In the genomic region with DNA sequence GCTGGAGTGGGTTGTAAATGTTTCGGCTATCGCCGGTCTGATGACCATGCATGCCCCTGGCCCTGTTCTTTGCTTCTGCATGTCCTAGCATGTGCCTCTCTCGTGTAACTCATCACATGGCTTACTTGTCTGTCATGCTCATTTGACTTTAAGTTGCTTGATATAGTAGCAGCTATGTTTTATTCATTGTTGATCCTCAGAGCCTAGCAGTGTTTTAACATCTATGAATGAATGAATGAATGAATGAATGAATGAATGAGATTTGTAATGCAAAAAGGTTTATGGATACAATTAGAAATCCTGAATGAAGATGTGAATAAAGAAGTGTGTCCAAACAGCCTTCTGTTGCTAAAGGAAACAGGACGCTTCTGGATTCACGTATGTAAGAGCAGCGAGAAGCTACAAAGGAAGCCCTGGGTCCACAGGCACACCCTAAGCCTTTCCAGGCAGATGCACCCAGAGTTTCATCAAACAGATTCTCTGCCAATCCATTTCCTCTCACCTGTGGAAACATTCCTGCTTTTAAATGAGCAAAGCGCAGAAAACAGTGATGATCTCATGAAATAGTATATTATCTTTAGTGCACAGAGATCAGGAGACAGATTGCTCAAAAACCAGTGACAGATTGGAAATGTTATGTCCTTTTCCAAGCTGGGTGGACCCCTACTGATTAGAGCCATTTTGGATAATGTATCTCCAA, we compare ENCODE assay signal across 9 cellular contexts. TPM values are rescaled to one million over a fixed set of nuclear protein-coding genes. Genes with fewer than 3 reads are reported as not detected.
DNase-seq lines count a peak whose midpoint lies in the region; ATAC-seq, FAIRE-seq and TF ChIP-seq lines count a peak whose summit lies in the region.
"Had no signal": no experiment of that assay in that cellular context is flagged by ENCODE, and none has a peak within 500 bp of the region (broad histone marks: within the 10 kb centered on the region; RNA-seq: fewer than 3 reads in every experiment).

No MANE protein-coding gene starts in this region.

- peaks cover 0 to 5% (median 1%) of the 10 kb centered on the region in 3 donors for H3K27me3 Mint-ChIP-seq in CD14-positive monocyte (ENCODE audit: low read depth in 3 of 3)
- H3K27me3 Mint-ChIP-seq in nephron progenitor cell (ENCODE audit: low read depth, poor library complexity) = no peaks in the 10 kb centered on the region

- H3F3A ChIP-seq in MM.1S (ENCODE audit: insufficient read depth, low read length) = peaks cover 22% of the 10 kb centered on the region

- H3K9ac ChIP-seq in MM.1S (ENCODE audit: low read length) (no peak overlapping the region; the same call in 1 of the 2 replicates), colonic mucosa (ENCODE audit: low read depth in 2 of 2, low read length in 2 of 2) (no peak overlapping the region)

- H3K27ac ChIP-seq in MM.1S (ENCODE audit: low read length) (peak overlapping the region; percentile 97; the same call in 1 of the 2 replicates), colonic mucosa (peak overlapping the region; percentile 82)

- H3K36me3 ChIP-seq in MM.1S (replicated peaks; ENCODE audit: insufficient read depth, low read length) (no peaks in the 10 kb centered on the region), colonic mucosa (no peaks in the 10 kb centered on the region)

- H3K27ac Mint-ChIP-seq in CD14-positive monocyte (peak overlapping the region; percentile 98 to 100 (median 100)), nephron progenitor cell (peak overlapping the region; percentile 100)

- TF ChIP-seq CTCF in CD14-positive monocyte (IDR thresholded peaks at IDR 0.05) = no peak
- TF ChIP-seq CTCF in MM.1S (IDR thresholded peaks at IDR 0.05; ENCODE audit: low read length) = no peak
- no peak for TF ChIP-seq CTCF in colonic mucosa (IDR thresholded peaks at IDR 0.05)
- no peak for TF ChIP-seq CTCF in nephron progenitor cell (IDR thresholded peaks at IDR 0.05)

- H3K9me3 Mint-ChIP-seq in CD14-positive monocyte (no peaks in the 10 kb centered on the region), nephron progenitor cell (peaks cover 2% of the 10 kb centered on the region)

- no peaks in the 10 kb centered on the region for H3K27me3 ChIP-seq in MM.1S (replicated peaks; ENCODE audit: insufficient read depth, low read length)
- no peaks in the 10 kb centered on the region for H3K27me3 ChIP-seq in colonic mucosa

- H3K4me1 Mint-ChIP-seq in CD14-positive monocyte (peaks cover 68% of the 10 kb centered on the region), nephron progenitor cell (peaks cover 56% of the 10 kb centered on the region)

- H3K4me3 Mint-ChIP-seq in CD14-positive monocyte (peak overlapping the region; percentile 11 to 57), nephron progenitor cell (peak overlapping the region; percentile 82)

- H3K4me3 ChIP-seq in MM.1S (ENCODE audit: low read length) = no peak overlapping the region
- H3K4me3 ChIP-seq in colonic mucosa = no peak overlapping the region

- H3K36me3 Mint-ChIP-seq in CD14-positive monocyte (peaks cover 0 to 2% of the 10 kb centered on the region in 2 donors), nephron progenitor cell (ENCODE audit: low read depth) (no peaks in the 10 kb centered on the region)

- peak overlapping the region; percentile 94; the same call in 1 of the 2 replicates for H3K4me2 ChIP-seq in MM.1S (ENCODE audit: low read depth, low read length)

- H3K9me3 ChIP-seq in MM.1S (replicated peaks; ENCODE audit: insufficient read depth, low read length) (no peaks in the 10 kb centered on the region), colonic mucosa (no peaks in the 10 kb centered on the region)

- intact Hi-C loops in CD14-positive monocyte (cut with micrococcal nuclease) (loop anchor here (1.0 to 10.0 kb wide), 9 partner anchors 52 to 1862 kb away; a partner anchor contains a TSS), colonic mucosa (cut with DNase I) (loop anchor here (5.0 to 10.0 kb wide), 4 partner anchors 95 to 183 kb away; a partner anchor contains a TSS)

- H4K20me1 ChIP-seq in MM.1S (ENCODE audit: insufficient read depth, low read length) = no peaks in the 10 kb centered on the region

- DNase-seq in CD14-positive monocyte (ENCODE audit: low spot score) (no peak), MM.1S (no peak), colonic mucosa (no peak), nephron progenitor cell (no peak), hypothalamus (lab: John Stamatoyannopoulos, UW) (no peak), frontal cortex (ENCODE audit: low spot score in 2 of 2) (no peak)

- no peak for FAIRE-seq in frontal cortex (lab: Jason Lieb, UNC)

- no peak overlapping the region for H2AFZ ChIP-seq in MM.1S (ENCODE audit: low read length)

- no peak for ATAC-seq in GM18870 (IDR thresholded peaks at IDR 0.05; ENCODE audit: unreplicated experiment)
- ATAC-seq in HG02623 (IDR thresholded peaks at IDR 0.05; ENCODE audit: unreplicated experiment) = no peak

- H3K9me2 ChIP-seq in MM.1S (replicated peaks; ENCODE audit: insufficient read depth, low read length) = no peaks in the 10 kb centered on the region

- H3K4me1 ChIP-seq in MM.1S (ENCODE audit: low read length) (peaks cover 50% of the 10 kb centered on the region), colonic mucosa (peaks cover 27% of the 10 kb centered on the region)

- H3K79me2 ChIP-seq in MM.1S (ENCODE audit: low read length) = no peaks in the 10 kb centered on the region

RNA-seq across cellular contexts. Expression of a gene that starts 3.4 kb away (rescaled TPM):
- polyA plus RNA-seq in CD14-positive monocyte = not detected
- total RNA-seq in colonic mucosa (not detected), frontal cortex (0.41 TPM)
- total RNA-seq: T-helper 2 cell treated with Interferon-gamma antibody and Interleukin-4, amounts not matched to agents 100 ng/mL and 5 ng/mL, for 36 hours had no signal

RNA-seq across cellular contexts. Expression of a gene that starts 55.9 kb away (rescaled TPM):
- 1 to 10 TPM; 1.6 to 3.2 TPM for polyA plus RNA-seq in CD14-positive monocyte
- total RNA-seq in colonic mucosa (1 to 10 TPM; 1.5 to 2.0 TPM), frontal cortex (62.0 TPM)

Comparison
In these comparisons a context has a peak if more than half of its experiments do, and no peak if none do; other contexts are left out.
1. RNA of a gene that starts 55.9 kb away (total RNA-seq): 62.0 TPM in frontal cortex (single experiment); 1.5 to 2.0 TPM in colonic mucosa; every median in the first group is over 10 times any median in the second.